30 cellular contexts compared by ENCODE assay signal in the genomic region with DNA sequence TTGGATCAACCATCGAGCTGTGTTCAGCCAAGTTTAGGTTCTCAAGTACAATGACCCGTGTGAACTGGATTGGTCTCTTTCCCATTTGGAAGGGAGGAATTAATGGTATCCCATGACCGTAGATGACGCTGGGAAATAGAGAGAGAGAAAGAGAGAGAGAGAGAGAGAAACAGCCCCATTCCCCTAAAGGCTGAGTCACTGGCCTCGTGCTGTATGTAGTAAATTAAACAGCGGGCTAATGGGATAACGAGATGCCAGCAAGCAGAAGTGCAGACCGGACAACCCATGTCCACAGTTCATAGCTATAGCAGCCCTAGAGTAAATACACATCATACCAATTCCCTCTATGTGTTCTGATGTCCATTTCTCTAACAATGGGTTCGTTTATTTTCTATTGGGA.
DNase-seq lines count a peak whose midpoint lies in the region; ATAC-seq and TF ChIP-seq lines count a peak whose summit lies in the region.
"Had no signal": no experiment of that assay in that cellular context is flagged by ENCODE, and none has a peak within 500 bp of the region (broad histone marks: within the 10 kb centered on the region; RNA-seq: fewer than 3 reads in every experiment).

No MANE protein-coding gene starts in this region.

- peaks cover 34% of the 10 kb centered on the region for H3K4me1 ChIP-seq in iPS-18a (ENCODE audit: control insufficient read depth, low read depth, low read length)
- H3K4me1 ChIP-seq: ascending aorta, pancreas had no signal

- H3K27me3 Mint-ChIP-seq in osteocyte (ENCODE audit: unreplicated experiment) = no peaks in the 10 kb centered on the region
- H3K27me3 Mint-ChIP-seq: activated CD4-positive, alpha-beta T cell treated with anti-CD3 and anti-CD28 coated beads for 36 hours; activated naive CD8-positive, alpha-beta T cell treated with anti-CD3 and anti-CD28 coated beads for 36 hours; dendritic cell treated with granulocyte-macrophage colony-stimulating factor and Interleukin-4, amounts not matched to agents 40 ng/mL and 50 ng/mL, for 4 days; T-helper 17 cell had no signal

- no peaks in the 10 kb centered on the region for H3K9me3 ChIP-seq in iPS-18a (ENCODE audit: control insufficient read depth, low read depth, low read length)
- no peaks in the 10 kb centered on the region for H3K9me3 ChIP-seq in MG63
- H3K9me3 ChIP-seq: ascending aorta, mucosa of descending colon, pancreas had no signal

- peak; percentile 20 for DNase-seq in A172 (ENCODE audit: low spot score)
- peak; percentile 52 for DNase-seq in amniotic epithelial cell (ENCODE audit: low read depth)
- peak; percentile 4 for DNase-seq in osteocyte (ENCODE audit: extremely low spot score, unreplicated experiment)
- no peak for DNase-seq in RPMI8226
- no peak for DNase-seq in MG63
- DNase-seq: activated CD4-positive, alpha-beta T cell treated with anti-CD3 and anti-CD28 coated beads for 36 hours; activated CD8-positive, alpha-beta memory T cell treated with anti-CD3 and anti-CD28 coated beads for 24 hours; activated effector memory CD4-positive, alpha-beta T cell treated with anti-CD3 and anti-CD28 coated beads, Interleukin-2, amount 50 U/mL, for 16 hours; activated naive CD8-positive, alpha-beta T cell treated with anti-CD3 and anti-CD28 coated beads for 36 hours; AML-193; CD8-positive, alpha-beta T cell; central memory CD4-positive, alpha-beta T cell; EL; GM23248; hypothalamus; left ventricle myocardium superior; mucosa of descending colon; NCI-H446; pancreas; right cardiac atrium; stimulated activated CD4-positive, alpha-beta T cell treated with anti-CD3 and anti-CD28 coated beads, Interleukin-2, amount 100 ng/mL, for 48 hours; T-helper 17 cell had no signal

- no peaks in the 10 kb centered on the region for H3K4me1 Mint-ChIP-seq in osteocyte (ENCODE audit: unreplicated experiment)
- H3K4me1 Mint-ChIP-seq: activated CD4-positive, alpha-beta T cell treated with anti-CD3 and anti-CD28 coated beads for 36 hours; activated naive CD8-positive, alpha-beta T cell treated with anti-CD3 and anti-CD28 coated beads for 36 hours; T-helper 17 cell had no signal

- ATAC-seq in HG03521 (IDR thresholded peaks at IDR 0.05; ENCODE audit: unreplicated experiment) (no peak), GM21360 (IDR thresholded peaks at IDR 0.05; ENCODE audit: unreplicated experiment) (no peak)
- ATAC-seq: activated CD4-positive, alpha-beta T cell treated with anti-CD3 and anti-CD28 coated beads for 36 hours; CD8-positive, alpha-beta T cell; left ventricle myocardium superior; mucosa of descending colon; pancreas; right cardiac atrium; Right ventricle myocardium inferior; SK-N-SH treated with all-trans-retinoic acid at 6 μM for 48 hours; T-helper 17 cell had no signal

- H3K27ac ChIP-seq in iPS-18a (ENCODE audit: low read length) = peak overlapping the region; percentile 19
- H3K27ac ChIP-seq: ascending aorta, GM23248, pancreas had no signal

- no peak overlapping the region for H3K27ac Mint-ChIP-seq in osteocyte (ENCODE audit: unreplicated experiment)
- H3K27ac Mint-ChIP-seq: activated CD4-positive, alpha-beta T cell treated with anti-CD3 and anti-CD28 coated beads for 36 hours; activated naive CD8-positive, alpha-beta T cell treated with anti-CD3 and anti-CD28 coated beads for 36 hours; CD8-positive, alpha-beta T cell; dendritic cell treated with granulocyte-macrophage colony-stimulating factor and Interleukin-4, amounts not matched to agents 40 ng/mL and 50 ng/mL, for 4 days; T-helper 17 cell had no signal

- H3K4me3 Mint-ChIP-seq in osteocyte (ENCODE audit: unreplicated experiment) = no peak overlapping the region
- H3K4me3 Mint-ChIP-seq: activated CD4-positive, alpha-beta T cell treated with anti-CD3 and anti-CD28 coated beads for 36 hours; activated naive CD8-positive, alpha-beta T cell treated with anti-CD3 and anti-CD28 coated beads for 36 hours; CD8-positive, alpha-beta T cell; dendritic cell treated with granulocyte-macrophage colony-stimulating factor and Interleukin-4, amounts not matched to agents 40 ng/mL and 50 ng/mL, for 4 days; nephron; T-helper 17 cell had no signal

- no peaks in the 10 kb centered on the region for H3K27me3 ChIP-seq in iPS-18a (ENCODE audit: control insufficient read depth, insufficient read depth, low read length)
- H3K27me3 ChIP-seq in MG63 = no peaks in the 10 kb centered on the region
- H3K27me3 ChIP-seq: ascending aorta, pancreas had no signal

- no peak overlapping the region for H3K9ac ChIP-seq in iPS-18a (ENCODE audit: low read length)
- H3K9ac ChIP-seq: GM23248 had no signal

- no peak overlapping the region for H3K4me3 ChIP-seq in iPS-18a (ENCODE audit: low read length)
- H3K4me3 ChIP-seq in MG63 = no peak overlapping the region
- H3K4me3 ChIP-seq: ascending aorta, GM23248, mucosa of descending colon, pancreas had no signal

- no peak for TF ChIP-seq CTCF in osteocyte (IDR thresholded peaks at IDR 0.05)

- H3K9me3 Mint-ChIP-seq in osteocyte (ENCODE audit: unreplicated experiment) = no peaks in the 10 kb centered on the region
- H3K9me3 Mint-ChIP-seq: activated naive CD8-positive, alpha-beta T cell treated with anti-CD3 and anti-CD28 coated beads for 36 hours; CD8-positive, alpha-beta T cell; dendritic cell treated with granulocyte-macrophage colony-stimulating factor and Interleukin-4, amounts not matched to agents 40 ng/mL and 50 ng/mL, for 4 days; nephron had no signal

- no peaks in the 10 kb centered on the region for H3K36me3 ChIP-seq in iPS-18a (ENCODE audit: control insufficient read depth, low read depth, low read length)
- no peaks in the 10 kb centered on the region for H3K36me3 ChIP-seq in MG63
- H3K36me3 ChIP-seq: ascending aorta, pancreas had no signal

- no peaks in the 10 kb centered on the region for H3K36me3 Mint-ChIP-seq in osteocyte (ENCODE audit: unreplicated experiment)
- H3K36me3 Mint-ChIP-seq: activated naive CD8-positive, alpha-beta T cell treated with anti-CD3 and anti-CD28 coated beads for 36 hours; CD8-positive, alpha-beta T cell had no signal

Comparison
In these comparisons a context has a peak if more than half of its experiments do, and no peak if none do; other contexts are left out.
1. DNase-seq: peak in A172 (single experiment), amniotic epithelial cell (single experiment) and osteocyte (single experiment); none in RPMI8226 (single experiment) and MG63 (single experiment).